Comparison of ENCODE assay signal across 8 cellular contexts in genomic region chr5:138077064-138077696, GRCh38. TPM values are rescaled to one million over a fixed set of nuclear protein-coding genes. Genes with fewer than 3 reads are reported as not detected.
DNase-seq lines count a peak whose midpoint lies in the region; ATAC-seq and TF ChIP-seq lines count a peak whose summit lies in the region.

No MANE protein-coding gene starts in this region.

- DNase-seq in NCI-H2081 (lab: John Stamatoyannopoulos, UW), result peak; percentile 29 to 38
- peak; percentile 62 for DNase-seq in WERI-Rb-1
- no peak for DNase-seq in coronary artery (ENCODE audit: low spot score)
- DNase-seq in right lobe of liver, result peak in 2 of 3 donors; percentile 51 to 58
- peak; percentile 32 for DNase-seq in stimulated activated CD8-positive, alpha-beta memory T cell treated with anti-CD3 and anti-CD28 coated beads, Interleukin-12 subunit alpha, Interleukin-12 subunit beta, amount 100 ng/mL, for 1 hour (ENCODE audit: low read depth)

- H3K36me3 ChIP-seq in WERI-Rb-1, result no peaks in the 10 kb centered on the region
- H3K36me3 ChIP-seq in right lobe of liver, result no peaks in the 10 kb centered on the region

- no peaks in the 10 kb centered on the region for H3K27me3 ChIP-seq in WERI-Rb-1 (ENCODE audit: insufficient read depth, low read depth, severe bottlenecking)
- no peaks in the 10 kb centered on the region for H3K27me3 ChIP-seq in right lobe of liver

- H3K9me3 ChIP-seq in WERI-Rb-1 (ENCODE audit: severe bottlenecking) (no peaks in the 10 kb centered on the region), right lobe of liver (no peaks in the 10 kb centered on the region)

- TF ChIP-seq CTCF in 22Rv1 (IDR thresholded peaks at IDR 0.05) (peak; percentile 91), GM12801 (IDR thresholded peaks at IDR 0.05; ENCODE audit: extremely low read depth, insufficient read length) (peak; percentile 65), WERI-Rb-1 (IDR thresholded peaks at IDR 0.05; ENCODE audit: low read depth, low read length) (peak; percentile 78), coronary artery (IDR thresholded peaks at IDR 0.05) (peak; percentile 67), right lobe of liver (IDR thresholded peaks at IDR 0.05) (peak; percentile 81 to 88 (median 84))

- no peaks in the 10 kb centered on the region for H3K4me1 ChIP-seq in right lobe of liver

- 32% methylated on average over 5 of the region's 5 CpGs for WGBS in right lobe of liver (ENCODE audit: insufficient coverage, low coverage, low lambda C conversion rate, missing lambda C conversion rate)

- no peak for TF ChIP-seq POLR2A in right lobe of liver (IDR thresholded peaks at IDR 0.05)

- ATAC-seq in right lobe of liver, result peak; percentile 90 to 97 (median 92)
- no peak for ATAC-seq in HG03565 (IDR thresholded peaks at IDR 0.05; ENCODE audit: unreplicated experiment)

- intact Hi-C loops in right lobe of liver (cut with DNase I), result loop anchor here in 1 of 2 donors (5.0 kb wide), 1 partner anchor 55 kb away; no protein-coding TSS in a partner anchor

- H3K4me3 ChIP-seq in WERI-Rb-1 (ENCODE audit: low read depth, low read length) (no peak overlapping the region), coronary artery (no peak overlapping the region), right lobe of liver (no peak overlapping the region)

- H3K27ac ChIP-seq in 22Rv1, result no peak overlapping the region
- H3K27ac ChIP-seq in WERI-Rb-1, result no peak overlapping the region
- no peak overlapping the region for H3K27ac ChIP-seq in coronary artery
- no peak overlapping the region for H3K27ac ChIP-seq in right lobe of liver

RNA-seq across cellular contexts. Expression of gene WNT8A, which starts 6.7 kb away (rescaled TPM):
- not detected for total RNA-seq in right lobe of liver

RNA-seq across cellular contexts. Expression of gene FAM13B, which starts 44.3 kb away (rescaled TPM):
- total RNA-seq in right lobe of liver, result 10 to 100 TPM in 1 of 6 experiments, 1 to 10 TPM in 5; 6.0 to 12.4 (median 6.5) TPM
